ENCODE assay signal across 8 cellular contexts in the genomic region with DNA sequence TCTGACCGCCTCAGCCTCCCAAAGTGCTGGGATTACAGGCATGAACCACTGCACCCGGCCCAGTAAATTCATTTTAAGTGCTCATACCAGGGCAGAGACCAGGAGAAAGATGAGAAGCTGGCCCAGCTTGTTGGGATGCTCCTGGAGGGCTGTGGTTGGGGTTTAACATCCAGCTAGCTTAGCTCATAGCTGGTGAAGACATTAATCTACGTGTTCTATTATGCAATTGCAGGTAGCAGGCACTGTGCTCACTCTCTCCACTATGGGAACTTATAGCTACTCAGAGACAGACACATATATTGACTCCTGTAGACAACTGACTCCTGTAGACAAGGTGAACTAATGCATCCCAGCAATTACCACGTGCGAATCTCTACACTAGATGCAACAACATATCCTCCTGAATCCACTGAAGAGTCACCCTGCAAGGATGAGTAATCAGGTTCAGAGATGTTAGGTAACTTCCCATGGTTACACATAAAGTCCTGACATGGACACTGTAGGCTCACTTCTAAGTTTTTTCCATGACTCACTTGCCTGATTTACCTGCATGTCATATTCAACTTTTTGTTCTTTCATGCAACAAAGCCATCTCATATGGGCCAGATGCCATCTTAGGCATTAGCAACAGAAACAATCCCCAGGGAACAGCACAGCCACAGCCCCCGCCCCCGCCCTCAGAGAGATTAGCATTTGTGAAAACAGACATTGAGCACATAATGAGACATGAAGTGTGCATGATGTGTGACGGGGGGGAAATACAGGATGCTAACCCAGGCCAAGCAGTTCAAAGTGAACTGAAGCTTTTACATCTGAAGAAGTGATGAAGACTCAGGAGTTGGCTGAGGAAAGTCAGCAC. TPM values are rescaled to one million over a fixed set of nuclear protein-coding genes. Genes with fewer than 3 reads are reported as not detected.
A peak's percentile ranks its signal among the peaks of the same experiment; 100 is the strongest.
DNase-seq lines count a peak whose midpoint lies in the region; ATAC-seq and TF ChIP-seq lines count a peak whose summit lies in the region.

No MANE protein-coding gene starts in this region.

- intact Hi-C loops in mucosa of descending colon (cut with DNase I, micrococcal nuclease) = no loop called here
- intact Hi-C loops in colonic mucosa (cut with DNase I) = no loop called here

- no peaks in the 10 kb centered on the region for H3K4me1 ChIP-seq in mucosa of descending colon (ENCODE audit: low read depth)
- no peaks in the 10 kb centered on the region for H3K4me1 ChIP-seq in colonic mucosa

- H3K9ac ChIP-seq in colonic mucosa (ENCODE audit: low read depth in 2 of 2, low read length in 2 of 2) = no peak overlapping the region

- no peak for TF ChIP-seq CTCF in mucosa of descending colon (IDR thresholded peaks at IDR 0.05)
- no peak for TF ChIP-seq CTCF in colonic mucosa (IDR thresholded peaks at IDR 0.05)

- H3K27ac ChIP-seq in colonic mucosa = no peak overlapping the region

- no peaks in the 10 kb centered on the region for H3K9me3 ChIP-seq in mucosa of descending colon
- H3K9me3 ChIP-seq in colonic mucosa = no peaks in the 10 kb centered on the region

- no peak overlapping the region for H3K4me3 ChIP-seq in mucosa of descending colon
- no peak overlapping the region for H3K4me3 ChIP-seq in colonic mucosa

- peak; percentile 45 for ATAC-seq in HG03025 (IDR thresholded peaks at IDR 0.05; ENCODE audit: low FRiP score, unreplicated experiment)
- peak; percentile 47 for ATAC-seq in mucosa of descending colon

- H3K27me3 ChIP-seq in colonic mucosa = no peaks in the 10 kb centered on the region

- peak; percentile 41 for DNase-seq in NCI-H1436 (lab: John Stamatoyannopoulos, UW)
- DNase-seq in NCI-H1436 treated with DMSO at 0.1 percent for 48 hours (lab: John Stamatoyannopoulos, UW) = no peak
- peak; percentile 69 for DNase-seq in activated CD4-positive, alpha-beta T cell treated with anti-CD3 and anti-CD28 coated beads for 48 hours
- no peak for DNase-seq in mucosa of descending colon
- no peak for DNase-seq in colonic mucosa
- DNase-seq in cortex of kidney (lab: John Stamatoyannopoulos, UW) = no peak
- DNase-seq in KBM-7 = no peak

- peaks cover 13% of the 10 kb centered on the region for H3K36me3 ChIP-seq in mucosa of descending colon (ENCODE audit: low read depth)
- no peaks in the 10 kb centered on the region for H3K36me3 ChIP-seq in colonic mucosa

- in situ Hi-C loops in KBM-7 (cut with MboI; ENCODE audit: low pct_unique_long_range_greater_than_20kb, low sequenced_read_pairs) = no loop called here

RNA-seq across cellular contexts. Expression of gene ERLIN1, which starts 37.2 kb away (rescaled TPM):
- 10 to 100 TPM; 33.4 to 57.9 (median 48.3) TPM for total RNA-seq in mucosa of descending colon
- total RNA-seq in colonic mucosa = 10 to 100 TPM; 50.0 to 58.4 TPM

Comparison
In these comparisons a context has a peak if more than half of its experiments do, and no peak if none do; other contexts are left out.
1. DNase-seq: peak in NCI-H1436 (single experiment) and activated CD4-positive, alpha-beta T cell treated with anti-CD3 and anti-CD28 coated beads for 48 hours (single experiment); none in NCI-H1436 treated with DMSO at 0.1 percent for 48 hours (single experiment), mucosa of descending colon (0 of 3), colonic mucosa (single experiment), cortex of kidney (single experiment) and KBM-7 (single experiment).